Comparison of ENCODE assay signal across 24 cellular contexts in the genomic region with DNA sequence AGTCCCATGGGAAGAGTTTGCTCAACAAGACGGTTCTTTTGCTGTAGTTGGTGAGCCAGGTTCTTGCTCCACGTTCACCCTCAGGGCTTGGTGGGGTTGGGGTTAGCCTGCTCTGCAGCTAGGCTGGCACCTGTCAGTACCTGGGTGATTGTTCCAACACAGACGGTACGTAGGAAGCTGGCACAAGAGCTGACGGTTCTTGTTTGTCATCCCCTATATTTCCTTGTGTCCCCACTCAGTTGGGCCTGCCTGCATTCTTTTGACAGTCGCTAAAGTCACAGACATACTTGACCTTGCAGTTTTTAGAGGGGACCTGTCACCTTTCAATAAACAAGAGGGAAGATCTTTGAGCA.
"Had no signal": no experiment of that assay in that cellular context is flagged by ENCODE, and none has a peak within 500 bp of the region (broad histone marks: within the 10 kb centered on the region; RNA-seq: fewer than 3 reads in every experiment).

No MANE protein-coding gene starts in this region.

- H3K27ac Mint-ChIP-seq: activated CD4-positive, alpha-beta memory T cell treated with anti-CD3 and anti-CD28 coated beads, Interleukin-2, amount 10 ng/mL, durations not matched to agents 7 days and 5 days; activated CD4-positive, alpha-beta T cell treated with anti-CD3 and anti-CD28 coated beads, Interleukin-2, amount 10 ng/mL, durations not matched to agents 7 days and 5 days; activated naive CD4-positive, alpha-beta T cell treated with anti-CD3 and anti-CD28 coated beads, Interleukin-2, amount 50 U/mL, for 72 hours; activated T-helper 2 cell treated with anti-CD3 and anti-CD28 coated beads, Interferon-gamma antibody, Interleukin-2, Interleukin-4, amounts not matched to agents 10 μg/mL and 5 μg/mL and 100 μg/mL, durations not matched to agents 14 hours and 24 hours and 36 hours; dendritic cell treated with granulocyte-macrophage colony-stimulating factor and Interleukin-4, amounts not matched to agents 40 ng/mL and 50 ng/mL, for 4 days; mesothelial cell of epicardium; naive thymus-derived CD8-positive, alpha-beta T cell; T-helper 1 cell treated with Interleukin-12 subunit alpha and Interleukin-12 subunit beta and Interleukin-4 antibody, amounts not matched to agents 30 μg/mL and 1 μg/mL, for 36 hours; WTC11 had no signal

- H3K9me3 Mint-ChIP-seq: activated CD4-positive, alpha-beta memory T cell treated with anti-CD3 and anti-CD28 coated beads, Interleukin-2, amount 10 ng/mL, durations not matched to agents 7 days and 5 days; activated CD4-positive, alpha-beta T cell treated with anti-CD3 and anti-CD28 coated beads, Interleukin-2, amount 10 ng/mL, durations not matched to agents 7 days and 5 days; activated naive CD4-positive, alpha-beta T cell treated with anti-CD3 and anti-CD28 coated beads, Interleukin-2, amount 50 U/mL, for 72 hours; activated T-cell treated with anti-CD3 and anti-CD28 coated beads, Interleukin-2, amount 50 U/mL, for 4 hours; activated T-helper 2 cell treated with anti-CD3 and anti-CD28 coated beads, Interferon-gamma antibody, Interleukin-2, Interleukin-4, amounts not matched to agents 10 μg/mL and 5 μg/mL and 100 μg/mL, durations not matched to agents 14 hours and 24 hours and 36 hours; central memory CD8-positive, alpha-beta T cell; dendritic cell treated with granulocyte-macrophage colony-stimulating factor and Interleukin-4, amounts not matched to agents 40 ng/mL and 50 ng/mL, for 4 days; naive thymus-derived CD8-positive, alpha-beta T cell; neural crest cell; T-helper 1 cell treated with Interleukin-12 subunit alpha and Interleukin-12 subunit beta and Interleukin-4 antibody, amounts not matched to agents 30 μg/mL and 1 μg/mL, for 36 hours had no signal

- ATAC-seq: activated naive CD4-positive, alpha-beta T cell treated with anti-CD3 and anti-CD28 coated beads, Interleukin-2, amount 50 U/mL, for 72 hours; activated T-cell treated with anti-CD3 and anti-CD28 coated beads, Interleukin-2, amount 50 U/mL, for 4 hours; gastroesophageal sphincter; naive thymus-derived CD8-positive, alpha-beta T cell; WTC11 had no signal

- H3K79me2 ChIP-seq: hepatocyte had no signal

- H2AFZ ChIP-seq: hepatocyte had no signal

- H3K4me2 ChIP-seq: hepatocyte had no signal

- H3K4me3 Mint-ChIP-seq: activated CD4-positive, alpha-beta memory T cell treated with anti-CD3 and anti-CD28 coated beads, Interleukin-2, amount 10 ng/mL, durations not matched to agents 7 days and 5 days; activated CD4-positive, alpha-beta T cell treated with anti-CD3 and anti-CD28 coated beads, Interleukin-2, amount 10 ng/mL, durations not matched to agents 7 days and 5 days; activated T-cell treated with anti-CD3 and anti-CD28 coated beads, Interleukin-2, amount 50 U/mL, for 4 hours; central memory CD8-positive, alpha-beta T cell; dendritic cell treated with granulocyte-macrophage colony-stimulating factor and Interleukin-4, amounts not matched to agents 40 ng/mL and 50 ng/mL, for 4 days; mesothelial cell of epicardium; naive thymus-derived CD8-positive, alpha-beta T cell; neural crest cell; T-helper 1 cell treated with Interleukin-12 subunit alpha and Interleukin-12 subunit beta and Interleukin-4 antibody, amounts not matched to agents 30 μg/mL and 1 μg/mL, for 36 hours; WTC11 had no signal

- DNase-seq: activated CD4-positive, alpha-beta memory T cell treated with anti-CD3 and anti-CD28 coated beads, Interleukin-2, amount 10 ng/mL, durations not matched to agents 7 days and 5 days; activated CD4-positive, alpha-beta T cell treated with anti-CD3 and anti-CD28 coated beads for 1 hour; activated CD4-positive, alpha-beta T cell treated with anti-CD3 and anti-CD28 coated beads, Interleukin-2, amount 10 ng/mL, durations not matched to agents 7 days and 5 days; activated T-cell treated with anti-CD3 and anti-CD28 coated beads, Interleukin-2, amount 50 U/mL, for 4 hours; kidney; left colon; naive thymus-derived CD8-positive, alpha-beta T cell; nucleus accumbens; spleen; stimulated activated naive CD4-positive, alpha-beta T cell treated with Interleukin-2 at 50 U/mL for 16 hours; T-helper 9 cell; testis; trophoblast cell had no signal

- H3K36me3 ChIP-seq: gastroesophageal sphincter, right atrium auricular region, spleen had no signal

- H3K27me3 ChIP-seq: gastroesophageal sphincter, right atrium auricular region, testis had no signal

- H3K4me3 ChIP-seq: gastroesophageal sphincter, hepatocyte, right atrium auricular region, spleen, testis had no signal

- H3K9me3 ChIP-seq: gastroesophageal sphincter, right atrium auricular region, spleen, testis had no signal

- H3K27ac ChIP-seq: gastroesophageal sphincter, hepatocyte, right atrium auricular region, spleen, testis had no signal
